Comparison of ENCODE assay signal across 8 cellular contexts in genomic region chr1:25430073-25430665, GRCh38. TPM values are rescaled to one million over a fixed set of nuclear protein-coding genes. Genes with fewer than 3 reads are reported as not detected.
DNase-seq lines count a peak whose midpoint lies in the region; ATAC-seq and TF ChIP-seq lines count a peak whose summit lies in the region.

No MANE protein-coding gene starts in this region.

- WGBS in adrenal gland, 4 donors, result 0% methylated on average over 5 to 64 of the region's 64 CpGs
- under 1% methylated on average over 64 of the region's 64 CpGs for WGBS in right cardiac atrium
- WGBS in psoas muscle, 3 donors, result 0% methylated on average over 63 to 64 of the region's 64 CpGs

- H3K27ac Mint-ChIP-seq in T-cell, result peak overlapping the region; percentile 99 to 100

- TF ChIP-seq CTCF in adrenal gland (IDR thresholded peaks at IDR 0.05) (no peak), psoas muscle (IDR thresholded peaks at IDR 0.05) (no peak), uterus (IDR thresholded peaks at IDR 0.05) (no peak)

- ATAC-seq in GM18498 (IDR thresholded peaks at IDR 0.05; ENCODE audit: unreplicated experiment) (peak; percentile 85), HG02852 (IDR thresholded peaks at IDR 0.05; ENCODE audit: unreplicated experiment) (peak; percentile 78), T-cell (replicated peaks in 1 of 4) (peak; percentile 77 to 84 (median 83)), right cardiac atrium (peak; percentile 96 to 97), psoas muscle (peak; percentile 90 to 92 (median 91))

- H3K27me3 ChIP-seq in adrenal gland (no peaks in the 10 kb centered on the region), right cardiac atrium (ENCODE audit: control insufficient read depth, insufficient read depth) (no peaks in the 10 kb centered on the region), psoas muscle (ENCODE audit: insufficient read depth in 3 of 3, low read length in 2 of 3) (no peaks in the 10 kb centered on the region), uterus (no peaks in the 10 kb centered on the region)

- peak overlapping the region; percentile 77 to 97 (median 95) for H3K27ac ChIP-seq in adrenal gland
- H3K27ac ChIP-seq in right cardiac atrium (ENCODE audit: low read length), result peak overlapping the region; percentile 95
- H3K27ac ChIP-seq in psoas muscle, result peak overlapping the region; percentile 95
- peak overlapping the region; percentile 80 to 86 for H3K27ac ChIP-seq in uterus

- peak overlapping the region; percentile 97 to 98 (median 97) for H3K4me3 Mint-ChIP-seq in T-cell

- no peaks in the 10 kb centered on the region for H3K36me3 Mint-ChIP-seq in T-cell

- POLR2A ChIA-PET in T-cell (lab: Charles Lee), result interaction anchor here in 1 of 2 donors (0.6 to 1.0 kb wide), 2 partner anchors 183 to 472 kb away, joined by 3 read pairs; partner anchors contain the start of gene RSRP1

- peaks cover 31 to 39% of the 10 kb centered on the region in 2 donors for H3K4me1 ChIP-seq in adrenal gland (replicated peaks in 1 of 2)
- H3K4me1 ChIP-seq in right cardiac atrium (ENCODE audit: control insufficient read depth, insufficient read depth, low read length), result peaks cover 3% of the 10 kb centered on the region
- peaks cover 31% of the 10 kb centered on the region for H3K4me1 ChIP-seq in psoas muscle
- H3K4me1 ChIP-seq in uterus, result peaks cover 0 to 4% of the 10 kb centered on the region in 2 donors

- H3K9me3 ChIP-seq in adrenal gland (replicated peaks in 1 of 3), result no peaks in the 10 kb centered on the region
- H3K9me3 ChIP-seq in right cardiac atrium (ENCODE audit: control insufficient read depth, low read length), result no peaks in the 10 kb centered on the region
- no peaks in the 10 kb centered on the region for H3K9me3 ChIP-seq in psoas muscle
- H3K9me3 ChIP-seq in uterus, result no peaks in the 10 kb centered on the region

- peak overlapping the region; percentile 4 to 92 (median 43) for H3K4me3 ChIP-seq in adrenal gland
- peak overlapping the region; percentile 99 for H3K4me3 ChIP-seq in right cardiac atrium (ENCODE audit: low read length)
- peak overlapping the region; percentile 94 for H3K4me3 ChIP-seq in psoas muscle
- H3K4me3 ChIP-seq in uterus, result peak overlapping the region; percentile 77 to 99

- H3K4me1 Mint-ChIP-seq in T-cell, result peaks cover 42 to 48% (median 43%) of the 10 kb centered on the region in 3 donors

- DNase-seq in NCI-H1436 treated with DMSO at 0.1 percent for 48 hours (lab: John Stamatoyannopoulos, UW) (peak; percentile 49), T-cell (peak; percentile 72 to 91 (median 85)), adrenal gland (peak; percentile 85 to 92 (median 86)), right cardiac atrium (peak; percentile 89 to 96 (median 94)), psoas muscle (peak; percentile 89 to 94), uterus (peak; percentile 70 to 75)

- H3K36me3 ChIP-seq in adrenal gland (replicated peaks in 1 of 2) (no peaks in the 10 kb centered on the region), psoas muscle (ENCODE audit: insufficient read depth in 1 of 2, low read depth in 1 of 2) (peaks cover 0 to 5% of the 10 kb centered on the region in 2 donors), uterus (no peaks in the 10 kb centered on the region)

- no peaks in the 10 kb centered on the region for H3K27me3 Mint-ChIP-seq in T-cell

- intact Hi-C loops in adrenal gland (cut with DNase I), result loop anchor here in 1 of 2 donors (10.0 kb wide), 1 partner anchor 55 kb away; no protein-coding TSS in a partner anchor
- intact Hi-C loops in right cardiac atrium (cut with DNase I), result loop anchor here in 1 of 4 donors (10.0 kb wide), 1 partner anchor 55 kb away; no protein-coding TSS in a partner anchor
- intact Hi-C loops in psoas muscle (cut with DNase I), result loop anchor here (2.0 to 5.0 kb wide), 3 partner anchors 47 to 367 kb away; no protein-coding TSS in a partner anchor
- intact Hi-C loops in uterus (cut with DNase I; ENCODE audit: low total_unique reads), result no loop called here

- H3K9me3 Mint-ChIP-seq in T-cell, result no peaks in the 10 kb centered on the region

- TF ChIP-seq POLR2A in adrenal gland (IDR thresholded peaks at IDR 0.05) (peak; percentile 90 to 92), uterus (IDR thresholded peaks at IDR 0.05) (peak; percentile 62 to 80)

- CTCF ChIA-PET in T-cell (lab: Charles Lee), result interaction anchor here in 1 of 2 donors (0.6 to 1.7 kb wide), 2 partner anchors 58 to 675 kb away, joined by 4 read pairs; no protein-coding TSS in a partner anchor

RNA-seq across cellular contexts. Expression of gene MACO1, which starts 0.5 kb away (rescaled TPM):
- total RNA-seq in T-cell (10 to 100 TPM; 19.7 to 23.2 (median 21.5) TPM), adrenal gland (10 to 100 TPM; 25.2 to 48.4 (median 29.6) TPM), right cardiac atrium (10 to 100 TPM; 16.1 to 20.2 (median 17.4) TPM), psoas muscle (10 to 100 TPM; 22.7 to 49.7 (median 30.8) TPM), uterus (10 to 100 TPM; 15.4 to 26.8 (median 20.2) TPM)
- polyA plus RNA-seq in adrenal gland (10 to 100 TPM; 15.1 to 45.4 (median 20.7) TPM), right cardiac atrium (8.8 TPM), psoas muscle (10 to 100 TPM in 2 of 3 donors, 1 to 10 TPM in 1; 8.8 to 40.5 (median 34.9) TPM)

RNA-seq across cellular contexts. Expression of gene RHCE, which starts 9.5 kb away (rescaled TPM):
- total RNA-seq in T-cell (1 to 10 TPM in 1 of 5 donors, under 1 TPM in 3, not detected in 1; 0.35 to 1.0 (median 0.63) TPM), adrenal gland (1 to 10 TPM in 3 of 8 donors, under 1 TPM in 1, not detected in 4; 0.61 to 4.0 (median 1.2) TPM), right cardiac atrium (under 1 TPM; 0.54 to 0.70 (median 0.59) TPM), psoas muscle (1 to 10 TPM in 3 of 4 donors, under 1 TPM in 1; 0.66 to 2.0 (median 1.1) TPM), uterus (under 1 TPM in 1 of 4 donors, not detected in 3; 0.41 TPM)
- polyA plus RNA-seq in adrenal gland (under 1 TPM in 2 of 3 donors, not detected in 1; 0.59 to 0.71 TPM), right cardiac atrium (0.43 TPM), psoas muscle (under 1 TPM in 2 of 3 donors, not detected in 1; 0.22 to 0.23 TPM)

Comparison
In these comparisons a context has a peak if more than half of its experiments do, and no peak if none do; other contexts are left out.
1. Peak in every context shown above with its lines: DNase-seq, ATAC-seq, H3K4me3 ChIP-seq and H3K27ac ChIP-seq.
2. H3K4me3 ChIP-seq: peak in every context shown above with its lines; median percentile 99 in right cardiac atrium; 94 in psoas muscle; 88 in uterus; 43 in adrenal gland.